Comparison of ENCODE assay signal across 17 cellular contexts in the genomic region with DNA sequence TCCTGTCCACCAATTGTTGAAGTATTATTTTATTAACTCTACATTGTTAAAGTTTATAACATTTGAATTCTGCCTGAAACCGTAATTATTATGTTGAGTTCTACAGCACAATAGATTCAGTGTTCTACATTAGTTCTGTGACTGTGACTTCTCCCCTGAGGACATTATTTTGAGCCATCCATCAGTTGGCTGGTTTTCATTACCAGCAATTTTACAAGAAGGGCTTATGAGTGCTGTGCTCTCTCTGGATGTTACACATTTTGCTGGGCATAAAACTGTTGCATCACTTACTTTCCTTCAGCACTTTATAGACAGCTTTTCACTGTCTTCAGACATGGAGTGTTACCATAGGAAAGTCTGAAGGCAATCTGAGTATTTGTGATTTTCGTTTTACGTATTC.
"Had no signal": no experiment of that assay in that cellular context is flagged by ENCODE, and none has a peak within 500 bp of the region (broad histone marks: within the 10 kb centered on the region; RNA-seq: fewer than 3 reads in every experiment).

No MANE protein-coding gene starts in this region.

- H3K4me1 ChIP-seq: esophagus muscularis mucosa, neural progenitor cell, pancreas had no signal

- H3K4me3 ChIP-seq: esophagus muscularis mucosa, mucosa of descending colon, neural progenitor cell, pancreas, smooth muscle cell had no signal

- H3K27me3 ChIP-seq: esophagus muscularis mucosa, neural progenitor cell, pancreas had no signal

- ATAC-seq: left lobe of liver; mucosa of descending colon; natural killer cell treated with Interleukin-12 subunit alpha and Interleukin-12 subunit beta and Interleukin-15 and Interleukin-18, amount 100 ng/mL, for 72 hours; pancreas; right cardiac atrium had no signal

- H3K9ac ChIP-seq: neural progenitor cell had no signal

- H3K36me3 ChIP-seq: esophagus muscularis mucosa, neural progenitor cell, pancreas had no signal

- H3K9me3 ChIP-seq: mucosa of descending colon, pancreas had no signal

- H3K27ac ChIP-seq: epithelial cell of prostate, esophagus muscularis mucosa, neural progenitor cell, pancreas had no signal

- DNase-seq: effector memory CD4-positive, alpha-beta T cell; head of caudate nucleus; hippocampal formation; islet precursor cell; mucosa of descending colon; nucleus accumbens; pancreas; right cardiac atrium; stimulated activated CD4-positive, alpha-beta T cell treated with anti-CD3 and anti-CD28 coated beads, Interleukin-2, amount 100 ng/mL, for 48 hours; stimulated activated naive CD4-positive, alpha-beta T cell treated with Interleukin-2 at 50 U/mL for 16 hours; trophoblast cell had no signal
